Comparison of ENCODE assay signal across 1 cellular context in the genomic region with DNA sequence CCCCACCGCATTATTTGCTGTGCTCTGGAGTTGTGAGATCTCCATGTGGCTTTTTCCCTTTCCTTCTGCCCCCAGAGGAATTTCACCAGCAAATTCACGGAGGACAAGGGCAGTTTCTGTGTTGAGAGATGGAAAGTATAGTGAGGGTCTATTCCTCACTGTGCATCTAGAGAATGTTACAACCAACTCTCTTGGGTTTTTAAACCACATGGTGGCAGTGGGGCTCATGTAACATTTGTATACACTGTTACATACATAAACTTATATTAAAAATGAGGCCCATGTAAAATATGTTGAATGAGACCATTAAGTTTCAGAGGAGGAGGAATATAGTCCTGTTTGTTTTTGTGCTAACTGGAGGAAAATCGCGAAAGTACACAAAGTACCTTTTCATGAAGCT.
TF ChIP-seq lines count a peak whose summit lies in the region.

No MANE protein-coding gene starts in this region.

TF ChIP-seq in H1, 55 proteins besides CTCF, POLR2A, EP300 and RAD21 (continued from another document):
- TF ChIP-seq, protein P1, sequence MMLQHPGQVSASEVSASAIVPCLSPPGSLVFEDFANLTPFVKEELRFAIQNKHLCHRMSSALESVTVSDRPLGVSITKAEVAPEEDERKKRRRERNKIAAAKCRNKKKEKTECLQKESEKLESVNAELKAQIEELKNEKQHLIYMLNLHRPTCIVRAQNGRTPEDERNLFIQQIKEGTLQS (IDR thresholded peaks at IDR 0.05; ENCODE audit: insufficient read depth, low read depth, low read length): no peak
- no peak for TF ChIP-seq ZNF274 (IDR thresholded peaks at IDR 0.05; ENCODE audit: borderline replicate concordance, extremely low read depth, low read length)
- TF ChIP-seq BACH1 (IDR thresholded peaks at IDR 0.05; ENCODE audit: low read length): no peak
- no peak for TF ChIP-seq TCF12 (IDR thresholded peaks at IDR 0.05; ENCODE audit: low read depth, low read length)
- TF ChIP-seq SRF (IDR thresholded peaks at IDR 0.05; ENCODE audit: low read depth, low read length): no peak
- TF ChIP-seq ASH2L (IDR thresholded peaks at IDR 0.05; ENCODE audit: low read length): no peak
- TF ChIP-seq CBX5 (IDR thresholded peaks at IDR 0.05; ENCODE audit: low read depth, low read length): no peak
- no peak for TF ChIP-seq KDM5A (IDR thresholded peaks at IDR 0.05; ENCODE audit: low read length)
